In genomic region chr19:19860756-19861390, GRCh38 we compare ENCODE assay signal across 8 cellular contexts.
DNase-seq lines count a peak whose midpoint lies in the region; ATAC-seq and TF ChIP-seq lines count a peak whose summit lies in the region.

No MANE protein-coding gene starts in this region.

- no peaks in the 10 kb centered on the region for H3K36me3 ChIP-seq in brain microvascular endothelial cell (replicated peaks)

- DNase-seq in NCI-H146 treated with DMSO at 0.1 percent for 48 hours (lab: John Stamatoyannopoulos, UW; ENCODE audit: unreplicated experiment) (peak; percentile 40), activated T-cell treated with anti-CD3 and anti-CD28 coated beads for 48 hours (ENCODE audit: low read depth) (peak; percentile 25), iPS DF 19.7 (ENCODE audit: low read depth, low spot score) (peak; percentile 65), GM10266 (ENCODE audit: extremely low spot score) (no peak), brain microvascular endothelial cell (no peak)
- peak in 2 of 3 donors; percentile 40 to 51 for DNase-seq in stimulated activated CD4-positive, alpha-beta T cell treated with anti-CD3 and anti-CD28 coated beads, TNF-alpha, amount 100 ng/mL, for 48 hours (ENCODE audit: low read depth in 3 of 3)

- no peak for ATAC-seq in GM21381 (IDR thresholded peaks at IDR 0.05; ENCODE audit: unreplicated experiment)
- ATAC-seq in GM18505 (IDR thresholded peaks at IDR 0.05; ENCODE audit: unreplicated experiment), result no peak

- H3K4me3 ChIP-seq in brain microvascular endothelial cell (ENCODE audit: low read depth, low read length), result no peak overlapping the region

- TF ChIP-seq CTCF in GM10266 (IDR thresholded peaks at IDR 0.05; ENCODE audit: control insufficient read depth, insufficient read depth, low read depth, missing control alignments) (no peak), brain microvascular endothelial cell (IDR thresholded peaks at IDR 0.05; ENCODE audit: low read depth, low read length, missing control alignments) (no peak)

- H3K27me3 ChIP-seq in brain microvascular endothelial cell (replicated peaks), result no peaks in the 10 kb centered on the region

- TF ChIP-seq POLR2A in GM18505 (IDR thresholded peaks at IDR 0.05; ENCODE audit: borderline replicate concordance, extremely low read depth, insufficient read depth, insufficient read length), result no peak

- in situ Hi-C loops in brain microvascular endothelial cell (cut with HindIII; ENCODE audit: low pct_ligation_motif_present, low sequenced_read_pairs), result no loop called here

- H3K27ac ChIP-seq in brain microvascular endothelial cell, result no peak overlapping the region

Comparison
In these comparisons a context has a peak if more than half of its experiments do, and no peak if none do; other contexts are left out.
1. DNase-seq: peak in NCI-H146 treated with DMSO at 0.1 percent for 48 hours (single experiment), activated T-cell treated with anti-CD3 and anti-CD28 coated beads for 48 hours (single experiment), iPS DF 19.7 (single experiment) and stimulated activated CD4-positive, alpha-beta T cell treated with anti-CD3 and anti-CD28 coated beads, TNF-alpha, amount 100 ng/mL, for 48 hours (2 of 3); none in GM10266 (single experiment) and brain microvascular endothelial cell (single experiment).